ENCODE assay signal across 9 cellular contexts in the genomic region with DNA sequence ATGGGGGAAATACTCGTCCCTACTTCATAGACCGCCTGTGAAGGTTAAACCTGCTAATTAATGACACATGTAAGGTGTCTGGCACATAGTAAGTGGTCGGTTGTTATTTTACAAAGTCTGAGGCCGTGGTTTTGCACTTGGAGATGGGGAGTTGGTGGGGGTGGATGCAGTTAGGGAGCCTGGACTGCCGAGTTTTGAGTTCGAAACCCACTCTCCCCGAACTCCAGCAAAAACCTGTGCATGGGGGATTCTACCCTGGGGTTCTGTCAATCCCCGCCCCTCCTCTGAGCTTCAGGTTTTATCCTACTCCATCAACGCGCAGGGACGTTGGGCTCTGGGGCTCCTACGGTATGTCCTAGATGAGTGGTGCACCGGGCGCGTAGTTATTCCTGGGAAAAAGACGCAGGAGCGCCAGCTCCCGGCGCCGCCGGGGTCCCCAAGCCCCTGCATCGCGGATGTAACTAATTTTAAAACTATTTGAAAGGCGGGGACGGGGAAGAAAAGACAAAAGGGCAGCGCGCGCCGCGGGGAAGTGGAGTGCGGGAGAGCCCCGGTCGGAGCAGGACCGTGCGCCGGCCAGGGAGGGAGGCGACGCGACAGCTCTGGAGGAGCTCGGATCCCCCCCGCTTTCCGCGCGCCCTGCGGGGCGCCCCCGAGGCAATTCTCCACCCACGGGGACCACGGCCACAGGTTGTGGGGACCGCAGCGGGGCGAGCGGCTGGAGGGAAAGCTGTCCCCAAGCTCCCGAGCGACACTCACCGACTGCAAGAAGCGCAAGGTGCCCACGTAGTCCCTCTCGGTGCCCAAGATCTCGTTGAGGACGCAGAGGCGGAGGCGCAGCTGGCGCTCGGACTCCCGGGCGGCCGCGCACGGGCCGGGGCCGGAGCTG. TPM values are rescaled to one million over a fixed set of nuclear protein-coding genes. Genes with fewer than 3 reads are reported as not detected.
DNase-seq lines count a peak whose midpoint lies in the region; ATAC-seq and FAIRE-seq lines count a peak whose summit lies in the region.
"Had no signal": no experiment of that assay in that cellular context is flagged by ENCODE, and none has a peak within 500 bp of the region (broad histone marks: within the 10 kb centered on the region; RNA-seq: fewer than 3 reads in every experiment).

No MANE protein-coding gene starts in this region.

- no peaks in the 10 kb centered on the region for H3K9me3 ChIP-seq in T-helper 17 cell (ENCODE audit: control insufficient read depth, low read length, poor library complexity, severe bottlenecking)
- H3K9me3 ChIP-seq in ectodermal cell (ENCODE audit: control insufficient read depth, low read length), result no peaks in the 10 kb centered on the region
- no peaks in the 10 kb centered on the region for H3K9me3 ChIP-seq in muscle layer of colon (ENCODE audit: low read length)

- ATAC-seq in HG03095 (IDR thresholded peaks at IDR 0.05; ENCODE audit: unreplicated experiment) (peak; percentile 9), T-helper 17 cell (peak; percentile 8)

- no peaks in the 10 kb centered on the region for H3K27me3 Mint-ChIP-seq in T-helper 17 cell

- H3K4me1 Mint-ChIP-seq in T-helper 17 cell, result peaks cover 39% of the 10 kb centered on the region

- H3K36me3 ChIP-seq in ectodermal cell (ENCODE audit: control insufficient read depth, insufficient read depth, low read length), result no peaks in the 10 kb centered on the region
- no peaks in the 10 kb centered on the region for H3K36me3 ChIP-seq in muscle layer of colon (ENCODE audit: insufficient read depth, low read length)

- H3K4me3 Mint-ChIP-seq in T-helper 17 cell, result peak overlapping the region; percentile 96

- H3K36me3 Mint-ChIP-seq in T-helper 17 cell (ENCODE audit: low read depth), result peaks cover 2% of the 10 kb centered on the region

- H3K27me3 ChIP-seq in ectodermal cell (ENCODE audit: control insufficient read depth, insufficient read depth, low read length, poor library complexity, severe bottlenecking) (peaks cover 35% of the 10 kb centered on the region), muscle layer of colon (ENCODE audit: control insufficient read depth in 1 of 2, insufficient read depth in 2 of 2, low read length in 2 of 2) (peaks cover 0 to 15% of the 10 kb centered on the region in 2 donors)

- H3K4me3 ChIP-seq in ectodermal cell (ENCODE audit: insufficient read depth, low read depth, low read length), result peak overlapping the region; percentile 58
- H3K4me3 ChIP-seq in muscle layer of colon (ENCODE audit: low read depth in 1 of 2, low read length in 2 of 2), result peak overlapping the region; percentile 47 to 61

- H3K4me1 ChIP-seq in ectodermal cell (ENCODE audit: control insufficient read depth, insufficient read depth, low read length) (peaks cover 22% of the 10 kb centered on the region), muscle layer of colon (ENCODE audit: insufficient read depth, low read length) (peaks cover 9% of the 10 kb centered on the region)

- H3K27ac ChIP-seq in ectodermal cell (ENCODE audit: insufficient read depth, low read depth, low read length, poor library complexity, severe bottlenecking), result no peak overlapping the region
- H3K27ac ChIP-seq in muscle layer of colon (ENCODE audit: low read depth, low read length), result peak overlapping the region; percentile 52

- H3K27ac Mint-ChIP-seq in T-helper 17 cell, result no peak overlapping the region

- no peak overlapping the region for H3K9ac ChIP-seq in muscle layer of colon (ENCODE audit: low read length)

- FAIRE-seq in urothelium cell line (lab: Jason Lieb, UNC), result no peak
- FAIRE-seq: frontal cortex had no signal

- 0% methylated on average over 72 of the region's 72 CpGs for WGBS in ectodermal cell, 2 experiments

- peak; percentile 18 to 19 for DNase-seq in stimulated activated CD4-positive, alpha-beta T cell treated with anti-CD3 and anti-CD28 coated beads, Interleukin-1b, Interleukin-23, amount 100 ng/mL, for 4 hours (ENCODE audit: low read depth in 2 of 2)
- no peak for DNase-seq in stimulated activated CD4-positive, alpha-beta T cell treated with anti-CD3 and anti-CD28 coated beads, Interleukin-1b, Interleukin-23, amount 100 ng/mL, for 48 hours
- DNase-seq in T-helper 17 cell (peak in 1 of 3 donors; percentile 23), urothelium cell line (ENCODE audit: low spot score) (peak; percentile 48), middle frontal gyrus (ENCODE audit: extremely low spot score, low spot score) (no peak)

RNA-seq across cellular contexts. Expression of gene PREX1, which starts 0.7 kb away (rescaled TPM):
- 100 to 1,000 TPM; 188 to 200 TPM for total RNA-seq in T-helper 17 cell
- 25.4 TPM for polyA plus RNA-seq in ectodermal cell (2013, experiment 1 of 4)
- 22.7 TPM for polyA plus RNA-seq in ectodermal cell (2013, experiment 2 of 4)
- 20.4 TPM for polyA plus RNA-seq in ectodermal cell (2013, experiment 3 of 4)
- polyA plus RNA-seq in ectodermal cell (2013, experiment 4 of 4), result 20.3 TPM

Comparison
In these comparisons a context has a peak if more than half of its experiments do, and no peak if none do; other contexts are left out.
1. DNase-seq: peak in stimulated activated CD4-positive, alpha-beta T cell treated with anti-CD3 and anti-CD28 coated beads, Interleukin-1b, Interleukin-23, amount 100 ng/mL, for 4 hours (2 of 2) and urothelium cell line (single experiment); none in stimulated activated CD4-positive, alpha-beta T cell treated with anti-CD3 and anti-CD28 coated beads, Interleukin-1b, Interleukin-23, amount 100 ng/mL, for 48 hours (single experiment) and middle frontal gyrus (single experiment).